Comparison of ENCODE assay signal across 8 cellular contexts in the genomic region with DNA sequence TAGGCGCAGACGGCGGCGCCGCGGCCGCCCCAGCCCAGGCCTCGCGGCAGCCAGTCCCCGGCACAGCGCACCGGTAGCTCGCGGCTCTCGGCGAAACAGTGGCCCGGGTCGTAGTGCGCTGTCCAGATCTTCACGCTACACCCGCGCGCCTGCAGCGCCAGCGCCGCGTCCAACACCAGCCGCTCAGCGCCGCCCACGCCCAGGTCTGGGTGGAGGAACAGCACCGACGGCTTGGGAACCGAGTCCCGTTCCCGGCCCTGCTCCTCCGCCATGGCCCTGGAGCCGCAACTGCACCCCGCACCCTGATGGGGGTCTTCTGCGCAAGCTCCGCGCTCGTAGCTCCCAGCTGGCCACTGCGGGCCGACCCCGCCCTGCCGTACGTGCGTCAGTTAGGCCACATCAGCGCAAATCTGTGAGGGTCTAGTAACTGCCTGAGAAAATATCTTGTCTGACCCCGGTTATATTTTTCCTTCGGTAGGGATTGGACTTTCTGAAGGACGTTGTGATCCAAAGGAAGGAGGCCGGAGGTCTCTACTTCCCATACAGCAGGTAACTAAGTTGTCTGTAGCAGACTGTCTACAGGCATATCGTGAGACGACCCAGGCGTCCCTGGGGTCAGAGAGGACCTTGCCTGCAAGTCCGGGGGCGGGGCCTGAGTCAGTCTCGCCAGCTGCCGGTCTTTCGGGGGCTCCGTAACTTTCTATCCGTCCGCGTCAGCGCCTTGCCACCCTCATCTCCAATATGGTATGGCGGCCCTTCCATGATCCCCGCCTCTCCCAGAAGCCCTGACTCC.
DNase-seq lines count a peak whose midpoint lies in the region; ATAC-seq lines count a peak whose summit lies in the region.

A gene with protein sequence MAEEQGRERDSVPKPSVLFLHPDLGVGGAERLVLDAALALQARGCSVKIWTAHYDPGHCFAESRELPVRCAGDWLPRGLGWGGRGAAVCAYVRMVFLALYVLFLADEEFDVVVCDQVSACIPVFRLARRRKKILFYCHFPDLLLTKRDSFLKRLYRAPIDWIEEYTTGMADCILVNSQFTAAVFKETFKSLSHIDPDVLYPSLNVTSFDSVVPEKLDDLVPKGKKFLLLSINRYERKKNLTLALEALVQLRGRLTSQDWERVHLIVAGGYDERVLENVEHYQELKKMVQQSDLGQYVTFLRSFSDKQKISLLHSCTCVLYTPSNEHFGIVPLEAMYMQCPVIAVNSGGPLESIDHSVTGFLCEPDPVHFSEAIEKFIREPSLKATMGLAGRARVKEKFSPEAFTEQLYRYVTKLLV (minus strand): TSS at position 320 of the 793 bp plus-strand sequence. CDS start 48 bp downstream, at position 272.
A gene (plus strand): TSS at position 660 of the 793 bp plus-strand sequence. CDS start 82 bp downstream, at position 742.

- DNase-seq in Ammon's horn (ENCODE audit: low spot score) (peak; percentile 98), GM19238 (ENCODE audit: insufficient read length, low spot score) (peak; percentile 93), NCI-H524 (lab: John Stamatoyannopoulos, UW) (peak; percentile 93 to 97), kidney glomerular epithelial cell (lab: John Stamatoyannopoulos, UW) (peak; percentile 95)
- DNase-seq in activated CD4-positive, alpha-beta T cell treated with anti-CD3 and anti-CD28 coated beads for 4 hours, result peak; percentile 95 to 97
- DNase-seq in stimulated activated CD4-positive, alpha-beta T cell treated with anti-CD3 and anti-CD28 coated beads, Interleukin-1b, Interleukin-23, amount 100 ng/mL, for 1 hour (ENCODE audit: low read depth in 2 of 2), result peak; percentile 79 to 90

- peak within 1 kb of the TSS; percentile 99 for H3K27ac ChIP-seq in cingulate gyrus (ENCODE audit: low read depth, low read length)

- ATAC-seq in HG03442 (IDR thresholded peaks at IDR 0.05; ENCODE audit: unreplicated experiment), result peak; percentile 91

Comparison
In these comparisons a context has a peak if more than half of its experiments do, and no peak if none do; other contexts are left out.
1. Peak in every context shown above with its lines: DNase-seq, ATAC-seq and H3K27ac ChIP-seq.